31 cellular contexts compared by ENCODE assay signal in the genomic region with DNA sequence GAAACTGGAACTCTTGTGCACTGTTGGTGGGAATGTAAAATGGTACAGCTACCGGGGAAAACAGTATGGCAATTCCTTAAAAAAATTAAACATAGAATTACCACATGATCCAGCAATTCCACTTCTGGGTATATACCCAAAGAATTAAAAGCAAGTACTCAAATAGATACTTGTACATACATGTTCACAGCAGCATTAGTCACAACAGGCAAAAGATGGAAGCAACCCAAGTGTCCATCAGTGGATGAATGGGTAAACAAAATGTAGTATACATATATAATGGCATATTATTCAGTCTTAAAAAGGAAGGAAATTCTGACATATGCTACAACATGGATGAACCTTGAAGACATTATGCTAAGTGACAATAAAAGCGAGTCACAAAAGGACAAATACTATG.
"Had no signal": no experiment of that assay in that cellular context is flagged by ENCODE, and none has a peak within 500 bp of the region (broad histone marks: within the 10 kb centered on the region; RNA-seq: fewer than 3 reads in every experiment).

No MANE protein-coding gene starts in this region.

- H3K9me3 Mint-ChIP-seq: activated B cell treated with CpG ODN at 0.5 μM for 24 hours; activated CD8-positive, alpha-beta T cell treated with anti-CD3 and anti-CD28 coated beads for 36 hours; activated T-cell treated with anti-CD3 and anti-CD28 coated beads, Interleukin-2, amount 50 U/mL, for 4 hours; activated T-helper 17 cell treated with anti-CD3 and anti-CD28 coated beads, Interleukin-2, amount 50 U/mL, for 72 hours; central memory CD8-positive, alpha-beta T cell; dendritic cell treated with granulocyte-macrophage colony-stimulating factor and Interleukin-4, amounts not matched to agents 40 ng/mL and 50 ng/mL, for 4 days; endodermal cell; T-cell; T-helper 1 cell treated with Interleukin-12 subunit alpha and Interleukin-12 subunit beta and Interleukin-4 antibody, amounts not matched to agents 30 μg/mL and 1 μg/mL, for 36 hours had no signal

- H3K4me3 Mint-ChIP-seq: activated B cell treated with CpG ODN at 0.5 μM for 24 hours; activated CD8-positive, alpha-beta T cell treated with anti-CD3 and anti-CD28 coated beads for 36 hours; activated naive CD8-positive, alpha-beta T cell; activated T-cell treated with anti-CD3 and anti-CD28 coated beads, Interleukin-2, amount 50 U/mL, for 4 hours; activated T-helper 17 cell treated with anti-CD3 and anti-CD28 coated beads, Interleukin-2, amount 50 U/mL, for 72 hours; central memory CD8-positive, alpha-beta T cell; dendritic cell treated with granulocyte-macrophage colony-stimulating factor and Interleukin-4, amounts not matched to agents 40 ng/mL and 50 ng/mL, for 4 days; endodermal cell; T-cell; T-helper 1 cell treated with Interleukin-12 subunit alpha and Interleukin-12 subunit beta and Interleukin-4 antibody, amounts not matched to agents 30 μg/mL and 1 μg/mL, for 36 hours had no signal

- H3K4me1 Mint-ChIP-seq: activated B cell treated with CpG ODN at 0.5 μM for 24 hours; central memory CD8-positive, alpha-beta T cell; endodermal cell; T-cell had no signal

- H3K27ac ChIP-seq: body of pancreas, WERI-Rb-1 had no signal

- H3K27me3 Mint-ChIP-seq: activated B cell treated with CpG ODN at 0.5 μM for 24 hours; activated CD8-positive, alpha-beta T cell treated with anti-CD3 and anti-CD28 coated beads for 36 hours; activated naive CD8-positive, alpha-beta T cell; activated T-helper 17 cell treated with anti-CD3 and anti-CD28 coated beads, Interleukin-2, amount 50 U/mL, for 72 hours; central memory CD8-positive, alpha-beta T cell; dendritic cell treated with granulocyte-macrophage colony-stimulating factor and Interleukin-4, amounts not matched to agents 40 ng/mL and 50 ng/mL, for 4 days; T-cell had no signal

- H3K4me3 ChIP-seq: body of pancreas, coronary artery, dorsolateral prefrontal cortex, gastroesophageal sphincter, heart right ventricle had no signal

- H3K27ac Mint-ChIP-seq: activated B cell treated with CpG ODN at 0.5 μM for 24 hours; activated CD8-positive, alpha-beta T cell treated with anti-CD3 and anti-CD28 coated beads for 36 hours; activated naive CD8-positive, alpha-beta T cell; activated T-helper 17 cell treated with anti-CD3 and anti-CD28 coated beads, Interleukin-2, amount 50 U/mL, for 72 hours; dendritic cell treated with granulocyte-macrophage colony-stimulating factor and Interleukin-4, amounts not matched to agents 40 ng/mL and 50 ng/mL, for 4 days; endodermal cell; T-cell; T-helper 1 cell treated with Interleukin-12 subunit alpha and Interleukin-12 subunit beta and Interleukin-4 antibody, amounts not matched to agents 30 μg/mL and 1 μg/mL, for 36 hours had no signal

- H3K9me3 ChIP-seq: body of pancreas, gastroesophageal sphincter, heart right ventricle had no signal

- ATAC-seq: activated CD4-positive, CD25-positive, alpha-beta regulatory T cell treated with anti-CD3 and anti-CD28 coated beads, Interleukin-2, amount 50 U/mL, for 24 hours; activated CD8-positive, alpha-beta T cell treated with anti-CD3 and anti-CD28 coated beads for 36 hours; activated T-cell treated with anti-CD3 and anti-CD28 coated beads, Interleukin-2, amount 50 U/mL, for 4 hours; activated T-helper 17 cell treated with anti-CD3 and anti-CD28 coated beads, Interleukin-2, amount 50 U/mL, for 72 hours; body of pancreas; gastroesophageal sphincter; T-cell had no signal

- H3K27me3 ChIP-seq: body of pancreas, dorsolateral prefrontal cortex, gastroesophageal sphincter, heart right ventricle had no signal

- H3K36me3 ChIP-seq: heart right ventricle, WERI-Rb-1 had no signal

- DNase-seq: activated B cell treated with CpG ODN at 0.5 μM for 24 hours; activated CD4-positive, alpha-beta T cell treated with anti-CD3 and anti-CD28 coated beads for 48 hours; activated CD4-positive, alpha-beta T cell treated with anti-CD3 and anti-CD28 coated beads, Interleukin-2, amount 50 U/mL, for 1 hour; activated CD4-positive, alpha-beta T cell treated with anti-CD3 and anti-CD28 coated beads, Interleukin-2, amount 50 U/mL, for 48 hours; activated CD8-positive, alpha-beta memory T cell treated with anti-CD3 and anti-CD28 coated beads for 24 hours; activated CD8-positive, alpha-beta T cell treated with anti-CD3 and anti-CD28 coated beads for 36 hours; activated effector memory CD4-positive, alpha-beta T cell treated with Interleukin-2 at 50 U/mL for 16 hours; activated gamma-delta T cell treated with Interleukin-2 at 50 U/mL for 16 hours; activated naive CD4-positive, alpha-beta T cell treated with anti-CD3 and anti-CD28 coated beads, Interleukin-2, amount 50 U/mL, for 16 hours; activated naive CD4-positive, alpha-beta T cell treated with Interleukin-2 at 50 U/mL for 16 hours; activated T-cell treated with anti-CD3 and anti-CD28 coated beads, Interleukin-2, amount 50 U/mL, for 4 hours; amniotic stem cell; aorta; body of pancreas; dorsolateral prefrontal cortex; effector memory CD4-positive, alpha-beta T cell; endodermal cell; foreskin fibroblast; heart right ventricle; SW 1271; T-cell; T1000; WERI-Rb-1 had no signal
